13 cellular contexts compared by ENCODE assay signal in genomic region chr1:39852214-39852791, GRCh38. TPM values are rescaled to one million over a fixed set of nuclear protein-coding genes. Genes with fewer than 3 reads are reported as not detected.
A peak's percentile ranks its signal among the peaks of the same experiment; 100 is the strongest.
DNase-seq lines count a peak whose midpoint lies in the region; ATAC-seq and TF ChIP-seq lines count a peak whose summit lies in the region.
"Had no signal": no experiment of that assay in that cellular context is flagged by ENCODE, and none has a peak within 500 bp of the region (broad histone marks: within the 10 kb centered on the region; RNA-seq: fewer than 3 reads in every experiment).

No MANE protein-coding gene starts in this region.

- no peak overlapping the region for H3K4me3 Mint-ChIP-seq in activated CD4-positive, alpha-beta memory T cell treated with anti-CD3 and anti-CD28 coated beads for 36 hours

- intact Hi-C loops in activated CD4-positive, alpha-beta memory T cell treated with anti-CD3 and anti-CD28 coated beads for 36 hours (cut with micrococcal nuclease) = no loop called here

- H3K27me3 Mint-ChIP-seq in activated CD4-positive, alpha-beta memory T cell treated with anti-CD3 and anti-CD28 coated beads for 36 hours = no peaks in the 10 kb centered on the region

- no peak for ATAC-seq in HG02970 (IDR thresholded peaks at IDR 0.05; ENCODE audit: low FRiP score, unreplicated experiment)
- ATAC-seq in GM18909 (IDR thresholded peaks at IDR 0.05; ENCODE audit: poor library complexity, unreplicated experiment) = no peak

- POLR2A ChIA-PET in activated CD4-positive, alpha-beta memory T cell treated with anti-CD3 and anti-CD28 coated beads for 36 hours (lab: Charles Lee) = no interaction called here

- peak overlapping the region; percentile 45 for H3K27ac ChIP-seq in VCaP
- H3K27ac ChIP-seq: colonic mucosa, right atrium auricular region, SJSA1 had no signal

- no peak for TF ChIP-seq CTCF in VCaP (conservative IDR thresholded peaks at IDR 0.05)

- no peaks in the 10 kb centered on the region for H3K9me3 Mint-ChIP-seq in activated CD4-positive, alpha-beta memory T cell treated with anti-CD3 and anti-CD28 coated beads for 36 hours

- in situ Hi-C loops in Caki2 (cut with HindIII; ENCODE audit: low pct_unique_long_range_greater_than_20kb, low sequenced_read_pairs) = no loop called here

- peaks cover 9% of the 10 kb centered on the region for H3K36me3 Mint-ChIP-seq in activated CD4-positive, alpha-beta memory T cell treated with anti-CD3 and anti-CD28 coated beads for 36 hours

- peak; percentile 44 for DNase-seq in Caki2 (ENCODE audit: low read depth)
- DNase-seq in NCI-H1436 treated with DMSO at 0.1 percent for 48 hours (lab: John Stamatoyannopoulos, UW) = peak; percentile 32
- DNase-seq in left kidney (ENCODE audit: low read depth, low spot score) = peak; percentile 84
- DNase-seq in CD1c-positive myeloid dendritic cell (ENCODE audit: extremely low spot score) = no peak
- no peak for DNase-seq in activated CD4-positive, alpha-beta memory T cell treated with anti-CD3 and anti-CD28 coated beads for 36 hours
- DNase-seq: activated effector memory CD4-positive, alpha-beta T cell treated with Interleukin-2 at 50 U/mL for 16 hours; colonic mucosa; glutamatergic neuron had no signal

- H3K4me1 Mint-ChIP-seq in activated CD4-positive, alpha-beta memory T cell treated with anti-CD3 and anti-CD28 coated beads for 36 hours (ENCODE audit: low read depth) = peaks cover 10% of the 10 kb centered on the region

- CTCF ChIA-PET in activated CD4-positive, alpha-beta memory T cell treated with anti-CD3 and anti-CD28 coated beads for 36 hours (lab: Charles Lee) = no interaction called here

- no peak overlapping the region for H3K27ac Mint-ChIP-seq in activated CD4-positive, alpha-beta memory T cell treated with anti-CD3 and anti-CD28 coated beads for 36 hours

RNA-seq across cellular contexts. Expression of gene TRIT1, which starts 31.0 kb away (rescaled TPM):
- 16.3 and 21.7 TPM in 2 replicates for total RNA-seq in Caki2 (2014; rRNA removed; shearing (Covaris generic); ENCODE audit: low replicate concordance)
- total RNA-seq in activated CD4-positive, alpha-beta memory T cell treated with anti-CD3 and anti-CD28 coated beads for 36 hours = 10 to 100 TPM; 21.0 to 21.9 TPM

RNA-seq across cellular contexts. Expression of gene MYCL, which starts 49.4 kb away (rescaled TPM):
- total RNA-seq in Caki2 (2014; rRNA removed; shearing (Covaris generic); ENCODE audit: low replicate concordance) = 0.81 and 1.0 TPM in 2 replicates
- total RNA-seq in activated CD4-positive, alpha-beta memory T cell treated with anti-CD3 and anti-CD28 coated beads for 36 hours = under 1 TPM in 1 of 2 experiments, not detected in 1; 0.07 TPM

Comparison
In these comparisons a context has a peak if more than half of its experiments do, and no peak if none do; other contexts are left out.
1. DNase-seq: peak in Caki2 (single experiment), NCI-H1436 treated with DMSO at 0.1 percent for 48 hours (single experiment) and left kidney (single experiment); none in CD1c-positive myeloid dendritic cell (single experiment) and activated CD4-positive, alpha-beta memory T cell treated with anti-CD3 and anti-CD28 coated beads for 36 hours (single experiment).